Comparison of ENCODE assay signal across 19 cellular contexts in genomic region chr12:51253276-51253675, GRCh38. TPM values are rescaled to one million over a fixed set of nuclear protein-coding genes. Genes with fewer than 3 reads are reported as not detected.
"Had no signal": no experiment of that assay in that cellular context is flagged by ENCODE, and none has a peak within 500 bp of the region (broad histone marks: within the 10 kb centered on the region; RNA-seq: fewer than 3 reads in every experiment).

No MANE protein-coding gene starts in this region.

- H3K9ac ChIP-seq: parathyroid adenoma had no signal

- H3K79me2 ChIP-seq: parathyroid adenoma had no signal

- H3K36me3 Mint-ChIP-seq: natural killer cell; stimulated activated effector memory CD8-positive, alpha-beta T cell treated with anti-CD3 and anti-CD28 coated beads, Interleukin-12 subunit alpha, Interleukin-12 subunit beta, amount 100 ng/mL, for 72 hours had no signal

- H3K27ac Mint-ChIP-seq: natural killer cell; stimulated activated effector memory CD8-positive, alpha-beta T cell treated with anti-CD3 and anti-CD28 coated beads, Interleukin-12 subunit alpha, Interleukin-12 subunit beta, amount 100 ng/mL, for 72 hours; type B pancreatic cell had no signal

- H3K4me1 ChIP-seq: lower lobe of right lung, parathyroid adenoma, right lobe of liver, stomach, thyroid gland had no signal

- H3K9me3 ChIP-seq: lower lobe of right lung, right lobe of liver, stomach, thyroid gland had no signal

- H3K36me3 ChIP-seq: lower lobe of right lung, right lobe of liver, thyroid gland had no signal

- DNase-seq: dorsolateral prefrontal cortex; effector CD4-positive, alpha-beta T cell; hypothalamus; left ventricle myocardium superior; lower lobe of right lung; natural killer cell; right lobe of liver; small intestine; stimulated activated CD4-positive, alpha-beta T cell treated with anti-CD3 and anti-CD28 coated beads, Interleukin-12 subunit alpha, Interleukin-12 subunit beta, amount 100 ng/mL, for 4 hours; stimulated activated CD4-positive, alpha-beta T cell treated with anti-CD3 and anti-CD28 coated beads, Interleukin-2, amount 100 ng/mL, for 24 hours; stimulated activated CD4-positive, alpha-beta T cell treated with anti-CD3 and anti-CD28 coated beads, Interleukin-4, amount 100 ng/mL, for 24 hours; stimulated activated naive CD4-positive, alpha-beta T cell treated with Interleukin-2 at 50 U/mL for 16 hours; stomach; thyroid gland had no signal

- H3K27ac ChIP-seq: dorsolateral prefrontal cortex, lower lobe of right lung, parathyroid adenoma, right lobe of liver, stomach, thyroid gland had no signal

- H3K27me3 ChIP-seq: dorsolateral prefrontal cortex, right lobe of liver, stomach, thyroid gland had no signal

- H2AFZ ChIP-seq: parathyroid adenoma had no signal

- H3K4me3 ChIP-seq: dorsolateral prefrontal cortex, lower lobe of right lung, right lobe of liver, stomach, thyroid gland had no signal

- H3K4me3 Mint-ChIP-seq: natural killer cell; stimulated activated effector memory CD8-positive, alpha-beta T cell treated with anti-CD3 and anti-CD28 coated beads, Interleukin-12 subunit alpha, Interleukin-12 subunit beta, amount 100 ng/mL, for 72 hours; type B pancreatic cell had no signal

- H3K9me3 Mint-ChIP-seq: natural killer cell; stimulated activated effector memory CD8-positive, alpha-beta T cell treated with anti-CD3 and anti-CD28 coated beads, Interleukin-12 subunit alpha, Interleukin-12 subunit beta, amount 100 ng/mL, for 72 hours; type B pancreatic cell had no signal

- H3K27me3 Mint-ChIP-seq: progenitor cell of endocrine pancreas, type B pancreatic cell had no signal

- ATAC-seq: left ventricle myocardium superior; lower lobe of right lung; natural killer cell; right lobe of liver; stimulated activated effector memory CD8-positive, alpha-beta T cell treated with anti-CD3 and anti-CD28 coated beads, Interleukin-12 subunit alpha, Interleukin-12 subunit beta, amount 100 ng/mL, for 72 hours had no signal

RNA-seq across cellular contexts. Expression of gene SMAGP, which starts 16.9 kb away (rescaled TPM):
- polyA plus RNA-seq: neural cell had no signal
